ENCODE assay signal across 8 cellular contexts in the genomic region with DNA sequence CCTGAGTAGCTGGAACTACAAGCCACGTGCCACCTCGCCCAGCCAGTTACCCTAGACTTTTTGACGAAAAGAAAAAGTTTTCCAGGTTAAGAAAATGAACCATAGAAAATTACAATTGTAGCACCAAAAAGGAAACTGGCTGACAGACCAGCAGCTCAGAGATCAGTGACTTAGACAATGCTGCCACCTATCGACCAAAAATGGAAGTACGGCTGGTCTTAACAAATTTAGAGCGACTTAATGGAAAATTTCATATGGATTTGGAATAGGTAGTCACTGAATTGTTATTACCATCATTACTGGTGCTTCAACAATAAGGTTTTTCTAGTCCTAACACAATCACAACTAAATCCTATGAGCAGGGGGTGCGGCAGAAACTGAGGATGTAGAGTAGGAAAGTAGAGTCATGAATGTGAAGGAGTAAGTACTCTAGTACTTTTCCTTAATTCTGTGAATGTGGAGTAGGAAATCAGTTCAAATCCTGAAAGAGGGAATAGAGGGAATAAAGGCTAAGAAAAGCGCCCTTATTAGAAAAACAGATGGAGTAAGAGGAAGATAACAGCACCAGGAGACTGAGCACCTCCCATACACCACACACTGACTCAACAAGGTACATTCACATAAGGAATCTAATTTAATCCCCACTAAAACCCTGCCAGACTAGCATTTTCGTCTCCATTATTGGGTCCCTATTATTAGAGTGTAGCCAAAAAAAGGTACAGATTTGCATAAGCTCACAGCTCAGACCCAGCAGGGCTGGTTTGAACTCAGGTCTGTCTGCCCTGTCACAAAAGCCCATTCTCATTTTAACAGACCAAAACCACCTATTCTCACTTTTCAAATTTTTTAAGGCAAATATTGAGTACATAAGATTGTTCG. TPM values are rescaled to one million over a fixed set of nuclear protein-coding genes. Genes with fewer than 3 reads are reported as not detected.
DNase-seq lines count a peak whose midpoint lies in the region; ATAC-seq, FAIRE-seq and TF ChIP-seq lines count a peak whose summit lies in the region.

No MANE protein-coding gene starts in this region.

- peaks cover 45% of the 10 kb centered on the region for H3K4me1 ChIP-seq in KMS-11 (ENCODE audit: low read depth, poor library complexity, severe bottlenecking)
- H3K4me1 ChIP-seq in testis = no peaks in the 10 kb centered on the region

- peak; percentile 40 to 43 for ATAC-seq in activated T-cell treated with anti-CD3 and anti-CD28 coated beads, Interleukin-2, amount 50 U/mL, for 72 hours (replicated peaks in 1 of 2)

- intact Hi-C loops in testis (cut with DNase I; ENCODE audit: low total_unique reads) = loop anchor here (5.0 kb wide), 1 partner anchor 196 kb away; no protein-coding TSS in a partner anchor

- H3K36me3 Mint-ChIP-seq in activated T-cell treated with anti-CD3 and anti-CD28 coated beads, Interleukin-2, amount 50 U/mL, for 72 hours (ENCODE audit: insufficient read depth in 2 of 2) = no peaks in the 10 kb centered on the region

- H3K27me3 ChIP-seq in KMS-11 (ENCODE audit: insufficient read depth, low read depth) (no peaks in the 10 kb centered on the region), testis (no peaks in the 10 kb centered on the region)

- FAIRE-seq in RCC 7860 (lab: Jason Lieb, UNC) = peak; percentile 86

- H3K9me3 ChIP-seq in testis = no peaks in the 10 kb centered on the region

- peaks cover 67% of the 10 kb centered on the region for H3K27me3 Mint-ChIP-seq in activated T-cell treated with anti-CD3 and anti-CD28 coated beads, Interleukin-2, amount 50 U/mL, for 72 hours (ENCODE audit: low read depth)

- no peaks in the 10 kb centered on the region for H3K9me3 Mint-ChIP-seq in activated T-cell treated with anti-CD3 and anti-CD28 coated beads, Interleukin-2, amount 50 U/mL, for 72 hours

- TF ChIP-seq POLR2A in testis (IDR thresholded peaks at IDR 0.05) = no peak

- WGBS in testis, 2 donors = 4 to 6% methylated on average over 10 of the region's 10 CpGs

- no peaks in the 10 kb centered on the region for H3K79me2 ChIP-seq in KMS-11 (ENCODE audit: insufficient read depth, low read depth)

- H3K27ac ChIP-seq in KMS-11 = no peak overlapping the region
- no peak overlapping the region for H3K27ac ChIP-seq in testis

- no peak overlapping the region; the same call in 1 of the 2 replicates for H3K9ac ChIP-seq in KMS-11

- no peak overlapping the region for H3K4me3 ChIP-seq in KMS-11 (IDR thresholded peaks at IDR 0.05; ENCODE audit: insufficient read depth, low read depth, low read length)
- H3K4me3 ChIP-seq in testis = no peak overlapping the region

- H4K20me1 ChIP-seq in KMS-11 (ENCODE audit: insufficient read depth) = no peaks in the 10 kb centered on the region

- DNase-seq in DMS 273 (lab: John Stamatoyannopoulos, UW; ENCODE audit: unreplicated experiment) (peak; percentile 89), DMS 273 treated with DMSO at 0.1 percent for 48 hours (lab: John Stamatoyannopoulos, UW) (no peak), RCC 7860 (ENCODE audit: low spot score) (peak; percentile 45), fibroblast of peridontal ligament (ENCODE audit: extremely low read depth) (peak; percentile 91), non-pigmented ciliary epithelial cell (ENCODE audit: low read depth) (peak; percentile 50), testis (peak; percentile 95)
- peak; percentile 64 to 77 for DNase-seq in activated T-cell treated with anti-CD3 and anti-CD28 coated beads, Interleukin-2, amount 50 U/mL, for 72 hours

- no peaks in the 10 kb centered on the region for H3K36me3 ChIP-seq in KMS-11 (ENCODE audit: insufficient read depth)
- no peaks in the 10 kb centered on the region for H3K36me3 ChIP-seq in testis (ENCODE audit: low read depth, missing control alignments)

- peak overlapping the region; percentile 46 for H3K4me2 ChIP-seq in KMS-11

- H2AFZ ChIP-seq in KMS-11 (ENCODE audit: low read depth) = peak overlapping the region; percentile 28; the same call in 1 of the 2 replicates

- H3K4me1 Mint-ChIP-seq in activated T-cell treated with anti-CD3 and anti-CD28 coated beads, Interleukin-2, amount 50 U/mL, for 72 hours (ENCODE audit: low read depth) = peaks cover 14% of the 10 kb centered on the region

- TF ChIP-seq CTCF in KMS-11 (conservative IDR thresholded peaks at IDR 0.05; ENCODE audit: low read depth, low read length) = peak; percentile 100
- TF ChIP-seq CTCF in testis (IDR thresholded peaks at IDR 0.05) = peak; percentile 95 to 98 (median 97)

- H3K27ac Mint-ChIP-seq in activated T-cell treated with anti-CD3 and anti-CD28 coated beads, Interleukin-2, amount 50 U/mL, for 72 hours = no peak overlapping the region

- no peak overlapping the region for H3K4me3 Mint-ChIP-seq in activated T-cell treated with anti-CD3 and anti-CD28 coated beads, Interleukin-2, amount 50 U/mL, for 72 hours

RNA-seq across cellular contexts. Expression of gene MGST3, which starts 37.9 kb away (rescaled TPM):
- total RNA-seq in activated T-cell treated with anti-CD3 and anti-CD28 coated beads, Interleukin-2, amount 50 U/mL, for 72 hours = 10 to 100 TPM; 32.9 to 48.5 TPM
- 100 to 1,000 TPM; 209 to 278 TPM for total RNA-seq in testis
- 190 TPM for polyA plus RNA-seq in testis (ENCODE audit: insufficient read depth, low read depth, low replicate concordance)

RNA-seq across cellular contexts. Expression of gene LRRC52, which starts 49.4 kb away (rescaled TPM):
- total RNA-seq in activated T-cell treated with anti-CD3 and anti-CD28 coated beads, Interleukin-2, amount 50 U/mL, for 72 hours = not detected
- total RNA-seq in testis = 1 to 10 TPM; 3.8 TPM
- polyA plus RNA-seq in testis (ENCODE audit: insufficient read depth, low read depth, low replicate concordance) = 29.4 TPM

Comparison
In these comparisons a context has a peak if more than half of its experiments do, and no peak if none do; other contexts are left out.
1. RNA of gene MGST3, which starts 37.9 kb away (total RNA-seq): 209 to 278 TPM in testis; 32.9 to 48.5 TPM in activated T-cell treated with anti-CD3 and anti-CD28 coated beads, Interleukin-2, amount 50 U/mL, for 72 hours; every median in the first group is over 4 times any median in the second.
2. RNA of gene LRRC52, which starts 49.4 kb away (total RNA-seq): 3.8 TPM in testis; not detected in activated T-cell treated with anti-CD3 and anti-CD28 coated beads, Interleukin-2, amount 50 U/mL, for 72 hours; every median in the first group is over 4 times any median in the second.